8 cellular contexts compared by ENCODE assay signal in the genomic region with DNA sequence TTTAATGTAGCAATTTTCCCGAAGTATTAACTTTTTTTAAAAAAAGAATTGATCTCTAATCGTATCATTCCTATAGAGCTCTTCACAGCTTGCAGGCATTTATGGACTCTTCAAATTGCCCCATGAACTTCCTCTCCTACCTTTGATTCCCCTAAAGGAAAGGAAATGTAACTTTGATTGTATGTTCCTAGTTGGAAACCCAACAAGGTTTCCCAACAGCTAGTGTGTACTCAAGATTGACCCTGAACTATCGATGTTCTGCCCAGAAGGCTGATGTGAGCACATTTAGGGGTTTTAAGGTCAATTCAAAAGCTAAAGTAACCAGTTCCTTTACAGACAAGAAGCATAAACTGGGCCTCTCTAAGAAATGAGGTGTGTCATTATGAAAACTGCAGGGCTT.
"Had no signal": no experiment of that assay in that cellular context is flagged by ENCODE, and none has a peak within 500 bp of the region (broad histone marks: within the 10 kb centered on the region; RNA-seq: fewer than 3 reads in every experiment).

No MANE protein-coding gene starts in this region.

- H3K4me3 ChIP-seq: GM12878 had no signal

- FAIRE-seq: G401.6, GM12878, GM12891, GM12892, GM18507, GM19239 had no signal

- DNase-seq: GDM1, GF-D8 had no signal

- ATAC-seq: GM12878 had no signal
